Comparison of ENCODE assay signal across 18 cellular contexts in genomic region chr14:65877631-65878030, GRCh38.
DNase-seq lines count a peak whose midpoint lies in the region; ATAC-seq and TF ChIP-seq lines count a peak whose summit lies in the region.
"Had no signal": no experiment of that assay in that cellular context is flagged by ENCODE, and none has a peak within 500 bp of the region (broad histone marks: within the 10 kb centered on the region; RNA-seq: fewer than 3 reads in every experiment).

No MANE protein-coding gene starts in this region.

- no peaks in the 10 kb centered on the region for H3K79me2 ChIP-seq in DND-41 (ENCODE audit: insufficient read depth, low read length)
- H3K79me2 ChIP-seq in smooth muscle cell (ENCODE audit: low read depth), result no peaks in the 10 kb centered on the region

- H3K36me3 Mint-ChIP-seq in activated CD4-positive, alpha-beta memory T cell treated with anti-CD3 and anti-CD28 coated beads, Interleukin-2, amount 10 ng/mL, durations not matched to agents 7 days and 5 days (ENCODE audit: low read depth), result peaks cover 22% of the 10 kb centered on the region
- H3K36me3 Mint-ChIP-seq in activated CD4-positive, alpha-beta memory T cell treated with anti-CD3 and anti-CD28 coated beads for 36 hours, result no peaks in the 10 kb centered on the region
- H3K36me3 Mint-ChIP-seq in CD4-positive, CD25-positive, alpha-beta regulatory T cell, result no peaks in the 10 kb centered on the region
- H3K36me3 Mint-ChIP-seq in activated CD8-positive, alpha-beta T cell treated with anti-CD3 and anti-CD28 coated beads, Interleukin-2, amount 10 ng/mL, durations not matched to agents 7 days and 5 days (ENCODE audit: low read depth), result peaks cover 33% of the 10 kb centered on the region

- H3K27ac ChIP-seq in CD4-positive, CD25-positive, alpha-beta regulatory T cell (ENCODE audit: insufficient read depth, low read length, poor library complexity, severe bottlenecking), result peak overlapping the region; percentile 55
- H3K27ac ChIP-seq in DND-41 (ENCODE audit: low read length) (peak overlapping the region; percentile 67), smooth muscle cell (ENCODE audit: low read depth) (no peak overlapping the region)

- intact Hi-C loops in activated CD4-positive, alpha-beta memory T cell treated with anti-CD3 and anti-CD28 coated beads for 36 hours (cut with micrococcal nuclease), result loop anchor here (5.0 kb wide), 1 partner anchor 75 kb away; no protein-coding TSS in a partner anchor

- CTCF ChIA-PET in activated CD4-positive, alpha-beta memory T cell treated with anti-CD3 and anti-CD28 coated beads, Interleukin-2, amount 10 ng/mL, durations not matched to agents 7 days and 5 days (lab: Charles Lee), result interaction anchor here (1.0 to 3.9 kb wide), 10 partner anchors 10 to 193 kb away, joined by 3 to 22 read pairs (median 6); no protein-coding TSS in a partner anchor
- CTCF ChIA-PET in activated CD4-positive, alpha-beta memory T cell treated with anti-CD3 and anti-CD28 coated beads for 36 hours (lab: Charles Lee), result interaction anchor here (1.0 to 3.1 kb wide), 2 partner anchors 13 to 82 kb away, joined by 3 to 20 read pairs; no protein-coding TSS in a partner anchor
- CTCF ChIA-PET in activated CD8-positive, alpha-beta T cell treated with anti-CD3 and anti-CD28 coated beads, Interleukin-2, amount 10 ng/mL, durations not matched to agents 7 days and 5 days (lab: Charles Lee), result interaction anchor here (0.6 to 5.9 kb wide), 10 partner anchors 13 to 82 kb away, joined by 3 to 37 read pairs (median 12); no protein-coding TSS in a partner anchor

- H3K27me3 Mint-ChIP-seq in activated CD4-positive, alpha-beta memory T cell treated with anti-CD3 and anti-CD28 coated beads, Interleukin-2, amount 10 ng/mL, durations not matched to agents 7 days and 5 days, result no peaks in the 10 kb centered on the region
- H3K27me3 Mint-ChIP-seq in activated CD4-positive, alpha-beta memory T cell treated with anti-CD3 and anti-CD28 coated beads for 36 hours, result no peaks in the 10 kb centered on the region
- no peaks in the 10 kb centered on the region for H3K27me3 Mint-ChIP-seq in CD4-positive, CD25-positive, alpha-beta regulatory T cell
- no peaks in the 10 kb centered on the region for H3K27me3 Mint-ChIP-seq in activated CD8-positive, alpha-beta T cell treated with anti-CD3 and anti-CD28 coated beads, Interleukin-2, amount 10 ng/mL, durations not matched to agents 7 days and 5 days (ENCODE audit: low read depth)

- POLR2A ChIA-PET in activated CD4-positive, alpha-beta memory T cell treated with anti-CD3 and anti-CD28 coated beads, Interleukin-2, amount 10 ng/mL, durations not matched to agents 7 days and 5 days (lab: Charles Lee), result interaction anchor here (0.9 to 4.9 kb wide), 9 partner anchors 8 to 462 kb away, joined by 3 to 46 read pairs (median 9); no protein-coding TSS in a partner anchor
- POLR2A ChIA-PET in activated CD4-positive, alpha-beta memory T cell treated with anti-CD3 and anti-CD28 coated beads for 36 hours (lab: Charles Lee), result interaction anchor here (1.4 kb wide), 1 partner anchor 31 kb away, joined by 3 read pairs; no protein-coding TSS in a partner anchor
- POLR2A ChIA-PET in activated CD8-positive, alpha-beta T cell treated with anti-CD3 and anti-CD28 coated beads, Interleukin-2, amount 10 ng/mL, durations not matched to agents 7 days and 5 days (lab: Charles Lee), result interaction anchor here (0.6 to 3.2 kb wide), 4 partner anchors 13 to 50 kb away, joined by 4 to 13 read pairs (median 8); no protein-coding TSS in a partner anchor

- TF ChIP-seq CTCF in DND-41 (IDR thresholded peaks at IDR 0.05; ENCODE audit: borderline replicate concordance, extremely low read depth, low read length, poor library complexity, severe bottlenecking) (no peak), smooth muscle cell (IDR thresholded peaks at IDR 0.05; ENCODE audit: borderline replicate concordance, insufficient read depth, poor library complexity, severe bottlenecking) (no peak)

- ATAC-seq in CD4-positive, CD25-positive, alpha-beta regulatory T cell (ENCODE audit: low read depth in 2 of 2), result peak; percentile 89
- ATAC-seq in DND-41 (ENCODE audit: insufficient read depth, low read depth), result peak; percentile 74
- ATAC-seq in activated CD8-positive, alpha-beta T cell treated with anti-CD3 and anti-CD28 coated beads, Interleukin-2, amount 10 ng/mL, durations not matched to agents 7 days and 5 days, result peak; percentile 88
- ATAC-seq: HepG2, PC-3 had no signal

- H3K4me3 Mint-ChIP-seq in activated CD4-positive, alpha-beta memory T cell treated with anti-CD3 and anti-CD28 coated beads, Interleukin-2, amount 10 ng/mL, durations not matched to agents 7 days and 5 days, result no peak overlapping the region
- no peak overlapping the region for H3K4me3 Mint-ChIP-seq in activated CD4-positive, alpha-beta memory T cell treated with anti-CD3 and anti-CD28 coated beads for 36 hours
- peak overlapping the region in 3 of 4 donors; percentile 29 to 74 (median 71) for H3K4me3 Mint-ChIP-seq in CD4-positive, CD25-positive, alpha-beta regulatory T cell
- peak overlapping the region; percentile 9 for H3K4me3 Mint-ChIP-seq in activated CD8-positive, alpha-beta T cell treated with anti-CD3 and anti-CD28 coated beads, Interleukin-2, amount 10 ng/mL, durations not matched to agents 7 days and 5 days

- peaks cover 10% of the 10 kb centered on the region for H3K9me3 Mint-ChIP-seq in activated CD4-positive, alpha-beta memory T cell treated with anti-CD3 and anti-CD28 coated beads, Interleukin-2, amount 10 ng/mL, durations not matched to agents 7 days and 5 days
- H3K9me3 Mint-ChIP-seq in activated CD4-positive, alpha-beta memory T cell treated with anti-CD3 and anti-CD28 coated beads for 36 hours, result no peaks in the 10 kb centered on the region
- peaks cover 0 to 4% (median 0%) of the 10 kb centered on the region in 7 donors for H3K9me3 Mint-ChIP-seq in CD4-positive, CD25-positive, alpha-beta regulatory T cell
- H3K9me3 Mint-ChIP-seq in activated CD8-positive, alpha-beta T cell treated with anti-CD3 and anti-CD28 coated beads, Interleukin-2, amount 10 ng/mL, durations not matched to agents 7 days and 5 days (ENCODE audit: insufficient read depth), result peaks cover 9% of the 10 kb centered on the region

- no peaks in the 10 kb centered on the region for H3K27me3 ChIP-seq in CD4-positive, CD25-positive, alpha-beta regulatory T cell (ENCODE audit: control insufficient read depth, insufficient read depth, low read length)
- H3K27me3 ChIP-seq in DND-41 (ENCODE audit: insufficient read depth, low read length, poor library complexity) (no peaks in the 10 kb centered on the region), smooth muscle cell (ENCODE audit: low read depth) (no peaks in the 10 kb centered on the region)
- H3K27me3 ChIP-seq: BLaER1 treated with 17β-estradiol and CSF1 and Interleukin-3, amounts not matched to agents 10 nM and 100 nM had no signal

- H4K20me1 ChIP-seq in DND-41 (ENCODE audit: insufficient read depth, low read length), result no peaks in the 10 kb centered on the region
- no peaks in the 10 kb centered on the region for H4K20me1 ChIP-seq in smooth muscle cell (ENCODE audit: low read depth)
- H4K20me1 ChIP-seq: BLaER1 treated with 17β-estradiol and CSF1 and Interleukin-3, amounts not matched to agents 10 nM and 100 nM had no signal

- 71% methylated on average over 4 of the region's 4 CpGs for WGBS in smooth muscle cell (ENCODE audit: low lambda C conversion rate)

- H3K36me3 ChIP-seq in CD4-positive, CD25-positive, alpha-beta regulatory T cell (ENCODE audit: control insufficient read depth, insufficient read depth, low read length), result no peaks in the 10 kb centered on the region
- H3K36me3 ChIP-seq in DND-41 (ENCODE audit: insufficient read depth, low read length) (no peaks in the 10 kb centered on the region), smooth muscle cell (ENCODE audit: low read depth) (no peaks in the 10 kb centered on the region)
- H3K36me3 ChIP-seq: BLaER1 treated with 17β-estradiol and CSF1 and Interleukin-3, amounts not matched to agents 10 nM and 100 nM had no signal

- H2AFZ ChIP-seq in DND-41 (ENCODE audit: low read depth, low read length), result no peak overlapping the region
- no peak overlapping the region for H2AFZ ChIP-seq in smooth muscle cell (ENCODE audit: low read depth)

- H3K4me2 ChIP-seq in DND-41 (ENCODE audit: insufficient read depth, low read length), result peak overlapping the region; percentile 44
- H3K4me2 ChIP-seq in smooth muscle cell, result no peak overlapping the region

- peak overlapping the region; percentile 88 for H3K27ac Mint-ChIP-seq in activated CD4-positive, alpha-beta memory T cell treated with anti-CD3 and anti-CD28 coated beads, Interleukin-2, amount 10 ng/mL, durations not matched to agents 7 days and 5 days
- H3K27ac Mint-ChIP-seq in activated CD4-positive, alpha-beta memory T cell treated with anti-CD3 and anti-CD28 coated beads for 36 hours, result no peak overlapping the region
- H3K27ac Mint-ChIP-seq in CD4-positive, CD25-positive, alpha-beta regulatory T cell, result no peak overlapping the region
- no peak overlapping the region for H3K27ac Mint-ChIP-seq in activated CD8-positive, alpha-beta T cell treated with anti-CD3 and anti-CD28 coated beads, Interleukin-2, amount 10 ng/mL, durations not matched to agents 7 days and 5 days

- peaks cover 7 to 8% of the 10 kb centered on the region in 2 experiments for H3K9me3 ChIP-seq in CD4-positive, CD25-positive, alpha-beta regulatory T cell (ENCODE audit: control insufficient read depth in 2 of 2, low read length in 2 of 2)
- peaks cover 3% of the 10 kb centered on the region for H3K9me3 ChIP-seq in DND-41 (ENCODE audit: insufficient read depth, low read length, severe bottlenecking)
- no peaks in the 10 kb centered on the region for H3K9me3 ChIP-seq in smooth muscle cell (replicated peaks; ENCODE audit: low read depth)

- H3K9ac ChIP-seq in DND-41 (ENCODE audit: low read depth, low read length), result peak overlapping the region; percentile 31; the same call in 1 of the 2 replicates
- H3K9ac ChIP-seq in smooth muscle cell (ENCODE audit: low read depth), result no peak overlapping the region
- H3K9ac ChIP-seq: BLaER1 treated with 17β-estradiol and CSF1 and Interleukin-3, amounts not matched to agents 10 nM and 100 nM had no signal

- DNase-seq in activated CD4-positive, alpha-beta memory T cell treated with anti-CD3 and anti-CD28 coated beads, Interleukin-2, amount 10 ng/mL, durations not matched to agents 7 days and 5 days, result no peak
- no peak for DNase-seq in activated CD4-positive, alpha-beta memory T cell treated with anti-CD3 and anti-CD28 coated beads for 36 hours
- DNase-seq in CD4-positive, CD25-positive, alpha-beta regulatory T cell, result peak in 2 of 3 donors; percentile 49 to 93
- DNase-seq in DND-41 (no peak), smooth muscle cell (lab: John Stamatoyannopoulos, UW; ENCODE audit: unreplicated experiment) (no peak), NCI-H2107 (lab: John Stamatoyannopoulos, UW) (no peak)
- no peak for DNase-seq in activated CD8-positive, alpha-beta T cell treated with anti-CD3 and anti-CD28 coated beads, Interleukin-2, amount 10 ng/mL, durations not matched to agents 7 days and 5 days
- DNase-seq: DMS79 treated with DMSO at 0.1 percent for 48 hours, KG1, NCI-H1417 treated with DMSO at 0.1 percent for 48 hours, NCI-H187 treated with DMSO at 0.1 percent for 48 hours, NCI-H345, NCI-H524 treated with DMSO at 0.1 percent for 48 hours, PC-3, RPMI8226, SHP77 treated with DMSO at 0.1 percent for 48 hours had no signal

- H3K4me1 Mint-ChIP-seq in activated CD4-positive, alpha-beta memory T cell treated with anti-CD3 and anti-CD28 coated beads, Interleukin-2, amount 10 ng/mL, durations not matched to agents 7 days and 5 days, result peaks cover 6% of the 10 kb centered on the region
- peaks cover 44% of the 10 kb centered on the region for H3K4me1 Mint-ChIP-seq in activated CD4-positive, alpha-beta memory T cell treated with anti-CD3 and anti-CD28 coated beads for 36 hours (ENCODE audit: low read depth)
- peaks cover 18 to 34% (median 27%) of the 10 kb centered on the region in 4 donors for H3K4me1 Mint-ChIP-seq in CD4-positive, CD25-positive, alpha-beta regulatory T cell
- H3K4me1 Mint-ChIP-seq in activated CD8-positive, alpha-beta T cell treated with anti-CD3 and anti-CD28 coated beads, Interleukin-2, amount 10 ng/mL, durations not matched to agents 7 days and 5 days (ENCODE audit: low read depth), result peaks cover 14% of the 10 kb centered on the region

- peak overlapping the region; percentile 13 for H3K4me3 ChIP-seq in CD4-positive, CD25-positive, alpha-beta regulatory T cell (ENCODE audit: low read depth, low read length)
- H3K4me3 ChIP-seq in DND-41 (ENCODE audit: low read depth in 1 of 2, low read length in 2 of 2), result no peak overlapping the region
- no peak overlapping the region for H3K4me3 ChIP-seq in smooth muscle cell
- H3K4me3 ChIP-seq: BLaER1 treated with 17β-estradiol and CSF1 and Interleukin-3, amounts not matched to agents 10 nM and 100 nM had no signal

- peaks cover 37% of the 10 kb centered on the region for H3K4me1 ChIP-seq in CD4-positive, CD25-positive, alpha-beta regulatory T cell (ENCODE audit: control insufficient read depth, insufficient read depth, low read length, poor library complexity, severe bottlenecking)
- peaks cover 57% of the 10 kb centered on the region for H3K4me1 ChIP-seq in DND-41 (ENCODE audit: insufficient read depth, low read length)
- no peaks in the 10 kb centered on the region for H3K4me1 ChIP-seq in smooth muscle cell (ENCODE audit: low read depth)

- H3F3A ChIP-seq in smooth muscle cell (ENCODE audit: low read depth), result no peaks in the 10 kb centered on the region

Comparison
In these comparisons a context has a peak if more than half of its experiments do, and no peak if none do; other contexts are left out.
1. DNase-seq: peak in CD4-positive, CD25-positive, alpha-beta regulatory T cell (2 of 3); none in activated CD4-positive, alpha-beta memory T cell treated with anti-CD3 and anti-CD28 coated beads, Interleukin-2, amount 10 ng/mL, durations not matched to agents 7 days and 5 days (single experiment), activated CD4-positive, alpha-beta memory T cell treated with anti-CD3 and anti-CD28 coated beads for 36 hours (single experiment), DND-41 (single experiment), activated CD8-positive, alpha-beta T cell treated with anti-CD3 and anti-CD28 coated beads, Interleukin-2, amount 10 ng/mL, durations not matched to agents 7 days and 5 days (single experiment), smooth muscle cell (single experiment) and NCI-H2107 (single experiment).
2. H3K4me3 Mint-ChIP-seq: peak in CD4-positive, CD25-positive, alpha-beta regulatory T cell (3 of 4) and activated CD8-positive, alpha-beta T cell treated with anti-CD3 and anti-CD28 coated beads, Interleukin-2, amount 10 ng/mL, durations not matched to agents 7 days and 5 days (single experiment); none in activated CD4-positive, alpha-beta memory T cell treated with anti-CD3 and anti-CD28 coated beads, Interleukin-2, amount 10 ng/mL, durations not matched to agents 7 days and 5 days (single experiment) and activated CD4-positive, alpha-beta memory T cell treated with anti-CD3 and anti-CD28 coated beads for 36 hours (single experiment).
3. Peak in every context shown above with its lines, with median percentiles within 50 percentile points of each other: ATAC-seq.